In genomic region chr11:13238879-13239514, GRCh38 we compare ENCODE assay signal across 8 cellular contexts. TPM values are rescaled to one million over a fixed set of nuclear protein-coding genes. Genes with fewer than 3 reads are reported as not detected.
A peak's percentile ranks its signal among the peaks of the same experiment; 100 is the strongest.
DNase-seq lines count a peak whose midpoint lies in the region; ATAC-seq, FAIRE-seq and TF ChIP-seq lines count a peak whose summit lies in the region.

No MANE protein-coding gene starts in this region.

- 58 to 62% methylated on average over 4 of the region's 4 CpGs for WGBS in lower leg skin, 2 donors

- intact Hi-C loops in kidney (cut with DNase I) (no loop called here), lower leg skin (cut with DNase I; ENCODE audit: low total_unique reads) (no loop called here)

- H3K27ac ChIP-seq in kidney (ENCODE audit: low read depth in 2 of 2, low read length in 2 of 2), result no peak overlapping the region

- ATAC-seq in GM19043 (IDR thresholded peaks at IDR 0.05; ENCODE audit: low read depth, unreplicated experiment), result peak; percentile 85

- no peaks in the 10 kb centered on the region for H3K4me1 ChIP-seq in kidney (ENCODE audit: control insufficient read depth in 1 of 2, insufficient read depth in 1 of 2, low read depth in 1 of 2, low read length in 2 of 2)

- H3K9ac ChIP-seq in kidney (ENCODE audit: low read length in 2 of 2), result no peak overlapping the region

- H3K36me3 ChIP-seq in kidney (ENCODE audit: control insufficient read depth in 1 of 2, insufficient read depth in 2 of 2, low read length in 2 of 2), result no peaks in the 10 kb centered on the region

- DNase-seq in Ammon's horn (ENCODE audit: low spot score), result peak; percentile 46
- no peak for DNase-seq in LNCaP clone FGC (ENCODE audit: low read depth)
- peak; percentile 44 for DNase-seq in T-helper 9 cell
- DNase-seq in astrocyte of the hippocampus (ENCODE audit: low read depth, low spot score), result peak; percentile 60
- DNase-seq in kidney, result no peak
- peak; percentile 22 to 38 (median 32) for DNase-seq in stimulated activated CD4-positive, alpha-beta T cell treated with anti-CD3 and anti-CD28 coated beads, TNF-alpha, amount 100 ng/mL, for 24 hours (ENCODE audit: low read depth in 3 of 3)
- no peak for DNase-seq in lower leg skin (ENCODE audit: low spot score in 2 of 2)

- no peaks in the 10 kb centered on the region for H3K9me3 ChIP-seq in kidney (ENCODE audit: control insufficient read depth in 1 of 2, low read length in 2 of 2)

- TF ChIP-seq POLR2A in lower leg skin (IDR thresholded peaks at IDR 0.05), result no peak

- H3K4me3 ChIP-seq in LNCaP clone FGC (ENCODE audit: low read depth, low read length) (no peak overlapping the region), kidney (ENCODE audit: low read length in 2 of 2) (no peak overlapping the region), lower leg skin (ENCODE audit: low read depth, poor library complexity, severe bottlenecking) (no peak overlapping the region)

- TF ChIP-seq CTCF in LNCaP clone FGC (IDR thresholded peaks at IDR 0.05; ENCODE audit: control insufficient read depth, extremely low read depth, insufficient read depth) (peak; percentile 74), kidney (IDR thresholded peaks at IDR 0.05; ENCODE audit: borderline replicate concordance, extremely low read depth, insufficient read depth) (peak; percentile 76), lower leg skin (IDR thresholded peaks at IDR 0.05) (peak in 1 of 3 donors; percentile 41)

- no peak for FAIRE-seq in kidney (lab: Jason Lieb, UNC)

RNA-seq across cellular contexts. Expression of gene BMAL1, which starts 38.6 kb away (rescaled TPM):
- total RNA-seq in kidney (20.6 TPM), lower leg skin (100 to 1,000 TPM in 1 of 4 donors, 10 to 100 TPM in 3; 34.8 to 132 (median 61.5) TPM)
- 9.2 TPM for polyA plus RNA-seq in kidney (ENCODE audit: insufficient read depth, low read depth, low replicate concordance)

Comparison
In these comparisons a context has a peak if more than half of its experiments do, and no peak if none do; other contexts are left out.
1. DNase-seq: peak in Ammon's horn (single experiment), T-helper 9 cell (single experiment), astrocyte of the hippocampus (single experiment) and stimulated activated CD4-positive, alpha-beta T cell treated with anti-CD3 and anti-CD28 coated beads, TNF-alpha, amount 100 ng/mL, for 24 hours (3 of 3); none in LNCaP clone FGC (single experiment), kidney (single experiment) and lower leg skin (0 of 2).